In the genomic region with DNA sequence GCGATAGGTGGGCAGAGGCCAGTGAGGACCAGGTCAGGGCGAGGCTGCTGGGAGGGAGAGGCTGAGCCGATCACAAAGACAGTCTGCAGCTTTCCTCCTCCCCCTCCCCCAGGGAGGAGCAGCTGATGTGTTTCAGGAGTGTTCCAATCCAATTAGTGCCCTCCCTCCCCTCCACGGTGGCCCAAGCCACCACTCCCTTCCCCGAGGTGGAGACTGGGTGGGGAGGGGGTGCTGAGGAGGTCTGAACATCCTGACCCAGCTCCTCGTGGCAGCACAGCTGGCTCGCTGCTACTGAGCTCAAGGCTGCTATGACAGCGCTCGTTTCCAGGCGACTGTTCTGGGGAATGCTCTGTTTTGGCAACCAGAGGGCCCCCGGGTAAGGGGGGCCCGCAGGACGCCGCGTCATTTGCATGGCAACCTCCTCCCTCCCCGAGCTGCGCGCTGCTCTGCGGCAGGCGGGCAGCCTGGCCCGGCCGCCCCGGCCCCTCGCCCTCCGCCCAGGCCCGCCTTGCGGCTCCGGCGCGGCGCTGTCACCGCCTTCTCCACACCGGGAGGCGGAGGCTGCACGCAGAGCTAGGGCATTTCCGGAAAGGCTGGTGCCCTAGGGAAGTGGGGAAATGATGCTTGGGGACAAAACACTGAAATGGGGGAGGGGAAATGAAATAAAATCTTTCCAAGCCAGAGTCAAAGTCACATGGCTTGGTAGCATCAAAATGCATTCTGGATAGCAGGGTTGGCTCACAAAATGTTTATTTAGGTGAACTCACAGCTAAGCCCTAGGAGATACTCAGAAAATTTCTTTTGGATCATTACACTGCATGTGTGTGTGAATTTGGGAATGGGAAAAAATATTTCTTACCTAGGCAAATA, we compare ENCODE assay signal across 8 cellular contexts.
DNase-seq lines count a peak whose midpoint lies in the region; ATAC-seq and TF ChIP-seq lines count a peak whose summit lies in the region.

No MANE protein-coding gene starts in this region.

- peak; percentile 26 for TF ChIP-seq CTCF in 22Rv1 (IDR thresholded peaks at IDR 0.05)
- no peak for TF ChIP-seq CTCF in activated B cell treated with CpG ODN at 0.5 μM for 24 hours (IDR thresholded peaks at IDR 0.05)
- TF ChIP-seq CTCF in cardiac fibroblast (IDR thresholded peaks at IDR 0.05; ENCODE audit: low read depth, low read length) = no peak
- TF ChIP-seq CTCF in smooth muscle cell (IDR thresholded peaks at IDR 0.05; ENCODE audit: borderline replicate concordance, insufficient read depth, poor library complexity, severe bottlenecking) = no peak

- peak; percentile 54 for ATAC-seq in GM18520 (IDR thresholded peaks at IDR 0.05; ENCODE audit: unreplicated experiment)
- ATAC-seq in HG03095 (IDR thresholded peaks at IDR 0.05; ENCODE audit: unreplicated experiment) = peak; percentile 82
- ATAC-seq in activated B cell treated with CpG ODN at 0.5 μM for 24 hours (ENCODE audit: low read depth) = peak; percentile 80

- POLR2A ChIA-PET in activated B cell treated with CpG ODN at 0.5 μM for 24 hours (lab: Charles Lee) = interaction anchor here (0.6 to 4.8 kb wide), 18 partner anchors 17 to 95 kb away, joined by 3 to 48 read pairs (median 4); a partner anchor contains a TSS

- peaks cover 17% of the 10 kb centered on the region for H3K4me1 ChIP-seq in smooth muscle cell (ENCODE audit: low read depth)

- H3F3A ChIP-seq in smooth muscle cell (ENCODE audit: low read depth) = peaks cover 21% of the 10 kb centered on the region

- no peaks in the 10 kb centered on the region for H3K27me3 Mint-ChIP-seq in activated B cell treated with CpG ODN at 0.5 μM for 24 hours

- H3K36me3 Mint-ChIP-seq in activated B cell treated with CpG ODN at 0.5 μM for 24 hours (ENCODE audit: low read depth) = no peaks in the 10 kb centered on the region

- intact Hi-C loops in activated B cell treated with CpG ODN at 0.5 μM for 24 hours (cut with micrococcal nuclease) = loop anchor here (1.0 to 10.0 kb wide), 6 partner anchors 40 to 678 kb away; no protein-coding TSS in a partner anchor

- H3K9ac ChIP-seq in smooth muscle cell (ENCODE audit: low read depth) = peak overlapping the region; percentile 91

- WGBS in smooth muscle cell (ENCODE audit: low lambda C conversion rate) = under 1% methylated on average over 36 of the region's 36 CpGs

- no peaks in the 10 kb centered on the region for H3K79me2 ChIP-seq in smooth muscle cell (ENCODE audit: low read depth)

- H4K20me1 ChIP-seq in smooth muscle cell (ENCODE audit: low read depth) = no peaks in the 10 kb centered on the region

- H3K27ac ChIP-seq in 22Rv1 (peak overlapping the region; percentile 69), smooth muscle cell (ENCODE audit: low read depth) (peak overlapping the region; percentile 91)

- peak overlapping the region; percentile 78 for H3K4me3 Mint-ChIP-seq in activated B cell treated with CpG ODN at 0.5 μM for 24 hours

- H3K9me3 ChIP-seq in smooth muscle cell (replicated peaks; ENCODE audit: low read depth) = no peaks in the 10 kb centered on the region

- H3K27me3 ChIP-seq in smooth muscle cell (ENCODE audit: low read depth) = no peaks in the 10 kb centered on the region

- H3K4me1 Mint-ChIP-seq in activated B cell treated with CpG ODN at 0.5 μM for 24 hours = peaks cover 38% of the 10 kb centered on the region

- H2AFZ ChIP-seq in smooth muscle cell (ENCODE audit: low read depth) = peak overlapping the region; percentile 5

- no peaks in the 10 kb centered on the region for H3K36me3 ChIP-seq in smooth muscle cell (ENCODE audit: low read depth)

- CTCF ChIA-PET in activated B cell treated with CpG ODN at 0.5 μM for 24 hours (lab: Charles Lee) = interaction anchor here (1.0 to 2.6 kb wide), 5 partner anchors 32 to 104 kb away, joined by 3 to 13 read pairs (median 6); no protein-coding TSS in a partner anchor

- peak overlapping the region; percentile 82 for H3K27ac Mint-ChIP-seq in activated B cell treated with CpG ODN at 0.5 μM for 24 hours

- H3K4me3 ChIP-seq in cardiac fibroblast (replicated peaks in 1 of 2; ENCODE audit: low read depth in 2 of 2, low read length in 2 of 2) (peak overlapping the region; percentile 12 to 42), smooth muscle cell (peak overlapping the region; percentile 43)

- peak; percentile 98 for DNase-seq in NCI-H2171 treated with DMSO at 0.1 percent for 48 hours (lab: John Stamatoyannopoulos, UW)
- DNase-seq in activated B cell treated with CpG ODN at 0.5 μM for 24 hours = peak; percentile 70
- DNase-seq in cardiac fibroblast (ENCODE audit: low read depth in 2 of 2) = peak; percentile 88 to 98
- DNase-seq in inferior parietal cortex (ENCODE audit: extremely low spot score) = peak; percentile 84
- peak; percentile 83 for DNase-seq in smooth muscle cell (lab: John Stamatoyannopoulos, UW; ENCODE audit: unreplicated experiment)

- no peaks in the 10 kb centered on the region for H3K9me3 Mint-ChIP-seq in activated B cell treated with CpG ODN at 0.5 μM for 24 hours

- peak overlapping the region; percentile 84 for H3K4me2 ChIP-seq in smooth muscle cell

Comparison
In these comparisons a context has a peak if more than half of its experiments do, and no peak if none do; other contexts are left out.
1. Peak in every context shown above with its lines: DNase-seq, ATAC-seq, H3K4me3 ChIP-seq and H3K27ac ChIP-seq.